ENCODE assay signal across 15 cellular contexts in genomic region chr15:58566029-58566428, GRCh38.
"Had no signal": no experiment of that assay in that cellular context is flagged by ENCODE, and none has a peak within 500 bp of the region (broad histone marks: within the 10 kb centered on the region; RNA-seq: fewer than 3 reads in every experiment).

No MANE protein-coding gene starts in this region.

- DNase-seq: activated CD4-positive, alpha-beta T cell treated with anti-CD3 and anti-CD28 coated beads for 36 hours; activated CD8-positive, alpha-beta memory T cell treated with anti-CD3 and anti-CD28 coated beads for 24 hours; activated naive CD4-positive, alpha-beta T cell treated with anti-CD3 and anti-CD28 coated beads, Interleukin-2, amount 50 U/mL, for 16 hours; activated T-cell treated with anti-CD3 and anti-CD28 coated beads for 4 hours; body of pancreas; dermis blood vessel endothelial cell; foreskin melanocyte; heart right ventricle; retina; stimulated activated CD4-positive, alpha-beta T cell treated with anti-CD3 and anti-CD28 coated beads, Interleukin-15, amount 100 ng/mL, for 24 hours; stimulated activated CD4-positive, alpha-beta T cell treated with anti-CD3 and anti-CD28 coated beads, Interleukin-4, amount 100 ng/mL, for 24 hours; stimulated activated naive CD8-positive, alpha-beta T cell treated with anti-CD3 and anti-CD28 coated beads, Interleukin-15, amount 100 ng/mL, for 72 hours; T-helper 9 cell; testis had no signal

- ATAC-seq: activated CD4-positive, alpha-beta T cell treated with anti-CD3 and anti-CD28 coated beads for 36 hours; activated T-helper 17 cell treated with anti-CD3 and anti-CD28 coated beads, Interleukin-2, amount 50 U/mL, for 72 hours; body of pancreas; heart right ventricle; stimulated activated naive CD8-positive, alpha-beta T cell treated with anti-CD3 and anti-CD28 coated beads, Interleukin-15, amount 100 ng/mL, for 72 hours had no signal
